In genomic region chr1:14800500-14801069, GRCh38 we compare ENCODE assay signal across 25 cellular contexts.
"Had no signal": no experiment of that assay in that cellular context is flagged by ENCODE, and none has a peak within 500 bp of the region (broad histone marks: within the 10 kb centered on the region; RNA-seq: fewer than 3 reads in every experiment).

No MANE protein-coding gene starts in this region.

- H3K4me3 ChIP-seq: hepatocyte, left ventricle myocardium inferior, lung, mucosa of descending colon, pancreas, prostate gland, smooth muscle cell, stomach, testis, thyroid gland, transverse colon, upper lobe of right lung had no signal

- H3K27ac ChIP-seq: hepatocyte, left ventricle myocardium inferior, pancreas, prostate gland, stomach, testis, thyroid gland, transverse colon, upper lobe of right lung had no signal

- H3K27me3 ChIP-seq: hepatocyte, pancreas, stomach, testis, thyroid gland, transverse colon, upper lobe of right lung had no signal

- H3K79me2 ChIP-seq: hepatocyte had no signal

- H3K4me1 ChIP-seq: left ventricle myocardium inferior, pancreas, prostate gland, stomach, testis, thyroid gland, transverse colon, upper lobe of right lung had no signal

- DNase-seq: islet precursor cell; left ventricle myocardium inferior; midbrain; mucosa of descending colon; naive thymus-derived CD4-positive, alpha-beta T cell; nucleus accumbens; pancreas; retina; right cardiac atrium; stimulated activated CD4-positive, alpha-beta T cell treated with anti-CD3 and anti-CD28 coated beads, Interleukin-12 subunit alpha, Interleukin-12 subunit beta, amount 100 ng/mL, for 4 hours; stimulated activated CD4-positive, alpha-beta T cell treated with anti-CD3 and anti-CD28 coated beads, Interleukin-15, amount 100 ng/mL, for 24 hours; stimulated activated CD4-positive, alpha-beta T cell treated with anti-CD3 and anti-CD28 coated beads, Interleukin-2, amount 100 ng/mL, for 24 hours; stimulated activated CD4-positive, alpha-beta T cell treated with anti-CD3 and anti-CD28 coated beads, Interleukin-4, amount 100 ng/mL, for 1 hour; stimulated activated naive B cell treated with anti-CD40 and anti-IgM and Interleukin-4, amounts not matched to agents 10 μg/mL and 1 μg/mL and 100 μg/mL, for 72 hours; stimulated activated naive CD8-positive, alpha-beta T cell treated with anti-CD3 and anti-CD28 coated beads, Interleukin-15, Interleukin-2, amounts not matched to agents 100 U/mL and 50 U/mL, for 24 hours; stomach; testis; thyroid gland; transverse colon; upper lobe of right lung had no signal

- ATAC-seq: mucosa of descending colon; naive thymus-derived CD4-positive, alpha-beta T cell; natural killer cell treated with Interleukin-12 subunit alpha and Interleukin-12 subunit beta and Interleukin-15 and Interleukin-18, amount 100 ng/mL, for 72 hours; pancreas; right cardiac atrium; stimulated activated naive B cell treated with anti-CD40 and anti-IgM and Interleukin-4, amounts not matched to agents 10 μg/mL and 1 μg/mL and 100 μg/mL, for 72 hours; stimulated activated naive CD8-positive, alpha-beta T cell treated with anti-CD3 and anti-CD28 coated beads, Interleukin-15, Interleukin-2, amounts not matched to agents 100 U/mL and 50 U/mL, for 24 hours; upper lobe of right lung had no signal

- H3K4me2 ChIP-seq: hepatocyte, smooth muscle cell had no signal

- H3K36me3 ChIP-seq: left ventricle myocardium inferior, pancreas, prostate gland, stomach, thyroid gland, transverse colon, upper lobe of right lung had no signal
